Comparison of ENCODE assay signal across 8 cellular contexts in the genomic region with DNA sequence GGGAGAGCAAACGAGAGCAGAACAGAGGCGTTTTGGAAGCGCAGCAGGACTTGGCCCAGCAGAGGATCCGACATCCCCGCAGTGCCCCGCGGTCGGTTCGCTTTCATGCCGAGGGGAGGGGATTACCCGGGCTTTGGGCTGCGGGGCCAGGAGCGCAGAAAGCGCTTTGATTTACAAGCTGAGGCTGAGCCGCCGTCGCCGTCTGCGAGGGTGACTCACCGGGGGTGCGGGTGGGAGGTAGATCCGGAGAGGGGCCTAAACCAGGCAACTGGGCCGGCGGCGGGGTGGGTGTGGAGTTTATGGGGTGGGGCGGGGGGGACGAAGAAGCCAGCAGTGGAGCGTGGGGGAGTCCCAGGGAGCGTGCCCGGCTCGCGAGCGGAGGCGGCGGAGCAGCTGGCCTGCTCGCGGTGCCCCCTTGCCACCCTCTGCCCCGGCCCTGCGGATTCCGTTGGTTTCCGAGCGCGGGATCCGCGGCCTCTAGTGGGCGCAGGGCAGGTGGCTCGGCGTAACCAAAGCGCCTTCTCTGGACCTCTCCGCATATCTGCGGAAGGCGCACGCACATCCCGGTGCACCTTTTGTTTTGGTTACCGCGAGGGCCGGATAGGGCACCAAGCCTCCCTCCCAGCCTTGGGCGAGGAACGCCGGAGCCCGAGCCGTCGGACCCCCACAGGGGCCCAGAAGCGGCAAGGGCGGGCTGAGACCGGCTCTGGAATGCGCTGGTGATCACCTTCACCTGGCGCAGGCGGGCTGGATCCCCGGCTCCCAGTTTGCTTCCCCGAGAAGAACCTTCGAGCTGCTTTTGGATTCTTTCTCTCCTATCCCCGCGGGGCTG. TPM values are rescaled to one million over a fixed set of nuclear protein-coding genes. Genes with fewer than 3 reads are reported as not detected.
DNase-seq lines count a peak whose midpoint lies in the region; ATAC-seq and TF ChIP-seq lines count a peak whose summit lies in the region.

No MANE protein-coding gene starts in this region.

- H3K27ac Mint-ChIP-seq in T-helper 17 cell (no peak overlapping the region), brain (peak overlapping the region in 3 of 5 experiments; percentile 70 to 91 (median 86))

- peaks cover 22% of the 10 kb centered on the region for H3K4me1 Mint-ChIP-seq in T-helper 17 cell
- H3K4me1 Mint-ChIP-seq in brain: peaks cover 31% of the 10 kb centered on the region

- H3K27ac ChIP-seq in C4-2B: peak overlapping the region; percentile 97

- H3K36me3 Mint-ChIP-seq in T-helper 17 cell (ENCODE audit: low read depth) (peaks cover 2% of the 10 kb centered on the region), brain (peaks cover 6% of the 10 kb centered on the region)

- TF ChIP-seq CTCF in C4-2B (conservative IDR thresholded peaks at IDR 0.05) (peak; percentile 28), brain (conservative IDR thresholded peaks at IDR 0.05) (peak; percentile 35 to 59)

- no peaks in the 10 kb centered on the region for H3K9me3 Mint-ChIP-seq in brain

- peaks cover 59% of the 10 kb centered on the region for H3K27me3 Mint-ChIP-seq in T-helper 17 cell
- peaks cover 54% of the 10 kb centered on the region for H3K27me3 Mint-ChIP-seq in brain

- CTCF ChIA-PET in HEK293T (lab: Yijun Ruan, JAX): interaction anchor here (0.7 to 1.0 kb wide), 4 partner anchors 65 to 97 kb away, joined by 3 read pairs; no protein-coding TSS in a partner anchor

- ATAC-seq in T-helper 17 cell (peak; percentile 73), HG03135 (IDR thresholded peaks at IDR 0.05; ENCODE audit: unreplicated experiment) (no peak)

- POLR2A ChIA-PET in HEK293T (lab: Yijun Ruan, JAX): interaction anchor here (1.3 to 6.0 kb wide), 6 partner anchors 11 to 84 kb away, joined by 3 to 71 read pairs (median 8); a partner anchor contains a TSS

- H3K4me3 Mint-ChIP-seq in T-helper 17 cell (peak overlapping the region; percentile 91), brain (peak overlapping the region; percentile 89 to 96 (median 94))

- H3K9me3 ChIP-seq in T-helper 17 cell (ENCODE audit: control insufficient read depth, low read length, poor library complexity, severe bottlenecking): no peaks in the 10 kb centered on the region

- DNase-seq in HEK293T (ENCODE audit: extremely low spot score) (peak; percentile 58), T-helper 17 cell (peak; percentile 23 to 43 (median 29)), iPS-NIHi11 (ENCODE audit: low spot score) (peak; percentile 55), epidermal melanocyte (ENCODE audit: insufficient read length, low spot score) (no peak)
- DNase-seq in stimulated activated CD4-positive, alpha-beta T cell treated with anti-CD3 and anti-CD28 coated beads, Interleukin-15, amount 100 ng/mL, for 1 hour (ENCODE audit: low read depth in 1 of 2, low spot score in 1 of 2): peak; percentile 23 to 52

TF ChIP-seq in HEK293T, 16 proteins besides CTCF, POLR2A, EP300 and RAD21:
- no peak for TF ChIP-seq FOXA1 (IDR thresholded peaks at IDR 0.05)
- TF ChIP-seq NFRKB (IDR thresholded peaks at IDR 0.05): no peak
- TF ChIP-seq HDGF (IDR thresholded peaks at IDR 0.05; ENCODE audit: borderline replicate concordance): no peak
- TF ChIP-seq BHLHE40 (IDR thresholded peaks at IDR 0.05; ENCODE audit: borderline replicate concordance): no peak
- no peak for TF ChIP-seq ZNF384 (IDR thresholded peaks at IDR 0.05)
- no peak for TF ChIP-seq LEF1 (IDR thresholded peaks at IDR 0.05; ENCODE audit: borderline replicate concordance)
- no peak for TF ChIP-seq CTBP1 (IDR thresholded peaks at IDR 0.05; ENCODE audit: borderline replicate concordance)
- TF ChIP-seq ARNT (IDR thresholded peaks at IDR 0.05): no peak
- TF ChIP-seq ELF4 (IDR thresholded peaks at IDR 0.05): no peak
- TF ChIP-seq FOXK2 (IDR thresholded peaks at IDR 0.05): no peak
- TF ChIP-seq, protein P1, sequence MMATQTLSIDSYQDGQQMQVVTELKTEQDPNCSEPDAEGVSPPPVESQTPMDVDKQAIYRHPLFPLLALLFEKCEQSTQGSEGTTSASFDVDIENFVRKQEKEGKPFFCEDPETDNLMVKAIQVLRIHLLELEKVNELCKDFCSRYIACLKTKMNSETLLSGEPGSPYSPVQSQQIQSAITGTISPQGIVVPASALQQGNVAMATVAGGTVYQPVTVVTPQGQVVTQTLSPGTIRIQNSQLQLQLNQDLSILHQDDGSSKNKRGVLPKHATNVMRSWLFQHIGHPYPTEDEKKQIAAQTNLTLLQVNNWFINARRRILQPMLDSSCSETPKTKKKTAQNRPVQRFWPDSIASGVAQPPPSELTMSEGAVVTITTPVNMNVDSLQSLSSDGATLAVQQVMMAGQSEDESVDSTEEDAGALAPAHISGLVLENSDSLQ (IDR thresholded peaks at IDR 0.05): no peak
- TF ChIP-seq L3MBTL2 (conservative IDR thresholded peaks at IDR 0.05): no peak
- no peak for TF ChIP-seq FOXM1 (IDR thresholded peaks at IDR 0.05; ENCODE audit: borderline replicate concordance)
- no peak for TF ChIP-seq SP1 (IDR thresholded peaks at IDR 0.05)
- TF ChIP-seq TARDBP (IDR thresholded peaks at IDR 0.05): no peak
- TF ChIP-seq SUZ12 (IDR thresholded peaks at IDR 0.05): no peak

RNA-seq across cellular contexts. Expression of a gene that starts 2.6 kb away (rescaled TPM):
- total RNA-seq in T-helper 17 cell: not detected
- 4.9 TPM for polyA plus RNA-seq in brain (ENCODE audit: insufficient read depth, low read depth, low replicate concordance)

RNA-seq across cellular contexts. Expression of a gene that starts 13.0 kb away (rescaled TPM):
- 10 to 100 TPM; 16.1 to 19.5 TPM for total RNA-seq in T-helper 17 cell
- 39.9 TPM for polyA plus RNA-seq in brain (ENCODE audit: insufficient read depth, low read depth, low replicate concordance)
